ENCODE assay signal across 1 cellular context in the genomic region with DNA sequence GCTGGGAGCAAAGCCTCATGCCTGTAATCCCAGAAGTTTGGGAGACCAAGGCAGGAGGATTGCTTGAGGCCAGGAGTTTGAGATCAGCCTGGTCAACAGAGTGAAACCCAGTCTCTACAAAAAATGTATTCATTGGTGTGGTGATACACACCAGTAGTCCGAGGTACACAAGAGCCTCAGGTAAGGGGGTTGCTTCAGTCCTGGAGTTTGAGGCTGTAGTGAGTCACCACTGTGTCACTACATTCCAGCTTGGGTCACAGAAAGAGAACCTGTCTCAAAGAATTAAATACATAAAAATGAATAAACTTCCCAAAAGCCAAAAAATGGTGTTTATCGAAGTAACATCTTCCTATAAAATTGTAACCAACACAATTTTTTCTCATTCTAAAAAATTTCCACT.
TF ChIP-seq lines count a peak whose summit lies in the region.

No MANE protein-coding gene starts in this region.

TF ChIP-seq in SK-N-SH treated with all-trans-retinoic acid at 6 μM for 48 hours, 23 proteins besides CTCF, POLR2A, EP300 and RAD21 (continued from another document):
- TF ChIP-seq, protein P1, sequence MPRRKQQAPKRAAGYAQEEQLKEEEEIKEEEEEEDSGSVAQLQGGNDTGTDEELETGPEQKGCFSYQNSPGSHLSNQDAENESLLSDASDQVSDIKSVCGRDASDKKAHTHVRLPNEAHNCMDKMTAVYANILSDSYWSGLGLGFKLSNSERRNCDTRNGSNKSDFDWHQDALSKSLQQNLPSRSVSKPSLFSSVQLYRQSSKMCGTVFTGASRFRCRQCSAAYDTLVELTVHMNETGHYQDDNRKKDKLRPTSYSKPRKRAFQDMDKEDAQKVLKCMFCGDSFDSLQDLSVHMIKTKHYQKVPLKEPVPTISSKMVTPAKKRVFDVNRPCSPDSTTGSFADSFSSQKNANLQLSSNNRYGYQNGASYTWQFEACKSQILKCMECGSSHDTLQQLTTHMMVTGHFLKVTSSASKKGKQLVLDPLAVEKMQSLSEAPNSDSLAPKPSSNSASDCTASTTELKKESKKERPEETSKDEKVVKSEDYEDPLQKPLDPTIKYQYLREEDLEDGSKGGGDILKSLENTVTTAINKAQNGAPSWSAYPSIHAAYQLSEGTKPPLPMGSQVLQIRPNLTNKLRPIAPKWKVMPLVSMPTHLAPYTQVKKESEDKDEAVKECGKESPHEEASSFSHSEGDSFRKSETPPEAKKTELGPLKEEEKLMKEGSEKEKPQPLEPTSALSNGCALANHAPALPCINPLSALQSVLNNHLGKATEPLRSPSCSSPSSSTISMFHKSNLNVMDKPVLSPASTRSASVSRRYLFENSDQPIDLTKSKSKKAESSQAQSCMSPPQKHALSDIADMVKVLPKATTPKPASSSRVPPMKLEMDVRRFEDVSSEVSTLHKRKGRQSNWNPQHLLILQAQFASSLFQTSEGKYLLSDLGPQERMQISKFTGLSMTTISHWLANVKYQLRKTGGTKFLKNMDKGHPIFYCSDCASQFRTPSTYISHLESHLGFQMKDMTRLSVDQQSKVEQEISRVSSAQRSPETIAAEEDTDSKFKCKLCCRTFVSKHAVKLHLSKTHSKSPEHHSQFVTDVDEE (CRISPR knock-in tag; IDR thresholded peaks at IDR 0.05) = no peak
- TF ChIP-seq ARNTL (CRISPR knock-in tag; IDR thresholded peaks at IDR 0.05; ENCODE audit: borderline replicate concordance, low read depth) (no peak), TCF4 (CRISPR knock-in tag; IDR thresholded peaks at IDR 0.05; ENCODE audit: borderline replicate concordance) (no peak), ZC3H10 (CRISPR knock-in tag; IDR thresholded peaks at IDR 0.05) (no peak), OSR1 (CRISPR knock-in tag; IDR thresholded peaks at IDR 0.05) (no peak)
- TF ChIP-seq, protein P2, sequence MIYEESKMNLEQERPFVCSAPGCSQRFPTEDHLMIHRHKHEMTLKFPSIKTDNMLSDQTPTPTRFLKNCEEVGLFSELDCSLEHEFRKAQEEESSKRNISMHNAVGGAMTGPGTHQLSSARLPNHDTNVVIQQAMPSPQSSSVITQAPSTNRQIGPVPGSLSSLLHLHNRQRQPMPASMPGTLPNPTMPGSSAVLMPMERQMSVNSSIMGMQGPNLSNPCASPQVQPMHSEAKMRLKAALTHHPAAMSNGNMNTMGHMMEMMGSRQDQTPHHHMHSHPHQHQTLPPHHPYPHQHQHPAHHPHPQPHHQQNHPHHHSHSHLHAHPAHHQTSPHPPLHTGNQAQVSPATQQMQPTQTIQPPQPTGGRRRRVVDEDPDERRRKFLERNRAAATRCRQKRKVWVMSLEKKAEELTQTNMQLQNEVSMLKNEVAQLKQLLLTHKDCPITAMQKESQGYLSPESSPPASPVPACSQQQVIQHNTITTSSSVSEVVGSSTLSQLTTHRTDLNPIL (CRISPR knock-in tag; IDR thresholded peaks at IDR 0.05; ENCODE audit: low read depth) = no peak
